20 cellular contexts compared by ENCODE assay signal in the genomic region with DNA sequence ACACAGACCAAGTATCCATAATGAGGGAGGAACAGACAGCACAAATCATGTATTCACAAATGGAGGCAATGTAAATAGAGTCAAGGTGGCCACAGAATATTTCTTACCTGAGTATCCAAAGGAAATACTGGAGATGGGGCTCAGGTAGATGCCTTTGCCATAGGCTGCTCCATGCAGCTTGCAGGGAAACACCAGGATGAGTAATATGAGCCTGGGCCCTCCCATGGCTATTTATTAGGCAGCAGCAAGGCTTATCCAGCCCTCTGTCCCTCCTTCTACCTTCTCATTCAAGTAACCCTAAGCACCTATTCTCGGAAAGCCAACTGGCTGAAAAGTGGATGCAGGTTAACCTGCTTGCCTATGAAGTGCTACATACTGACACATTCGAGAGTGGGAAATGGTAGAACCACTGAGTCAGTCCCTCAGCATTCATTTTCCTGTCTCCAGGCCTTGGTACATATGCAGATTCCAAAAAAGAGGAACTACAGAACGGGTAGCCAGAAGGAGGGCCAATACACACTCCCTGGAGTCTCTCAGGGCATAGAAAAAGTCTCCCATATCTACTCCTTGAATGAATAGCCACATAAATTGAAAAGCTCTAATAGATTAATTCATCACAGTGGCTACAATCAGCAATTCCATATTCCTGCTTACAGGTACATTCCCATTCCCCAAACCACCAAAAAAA. TPM values are rescaled to one million over a fixed set of nuclear protein-coding genes. Genes with fewer than 3 reads are reported as not detected.
"Had no signal": no experiment of that assay in that cellular context is flagged by ENCODE, and none has a peak within 500 bp of the region (broad histone marks: within the 10 kb centered on the region; RNA-seq: fewer than 3 reads in every experiment).

No MANE protein-coding gene starts in this region.

- H3K9me3 ChIP-seq: sigmoid colon, thyroid gland had no signal

- H3K9me3 Mint-ChIP-seq: activated T-cell treated with anti-CD3 and anti-CD28 coated beads, Interleukin-2, amount 50 U/mL, for 4 hours; mesothelial cell of epicardium; nephron progenitor cell; stimulated activated effector memory CD8-positive, alpha-beta T cell treated with anti-CD3 and anti-CD28 coated beads, Interleukin-12 subunit alpha, Interleukin-12 subunit beta, amount 100 ng/mL, for 72 hours; WTC11 had no signal

- H3K4me1 Mint-ChIP-seq: activated CD4-positive, alpha-beta T cell treated with anti-CD3 and anti-CD28 coated beads for 36 hours; mesothelial cell of epicardium; nephron progenitor cell; stimulated activated effector memory CD8-positive, alpha-beta T cell treated with anti-CD3 and anti-CD28 coated beads, Interleukin-12 subunit alpha, Interleukin-12 subunit beta, amount 100 ng/mL, for 72 hours; WTC11 had no signal

- H3K4me3 ChIP-seq: hepatocyte, sigmoid colon, thyroid gland had no signal

- H3K27me3 Mint-ChIP-seq: activated CD4-positive, alpha-beta T cell treated with anti-CD3 and anti-CD28 coated beads for 36 hours had no signal

- H3K4me1 ChIP-seq: sigmoid colon, thyroid gland had no signal

- DNase-seq: activated CD4-positive, alpha-beta T cell treated with anti-CD3 and anti-CD28 coated beads for 36 hours; activated CD8-positive, alpha-beta T cell treated with anti-CD3 and anti-CD28 coated beads, Interleukin-2, amount 10 ng/mL, durations not matched to agents 7 days and 5 days; activated effector memory CD4-positive, alpha-beta T cell treated with anti-CD3 and anti-CD28 coated beads, Interleukin-2, amount 50 U/mL, for 16 hours; activated naive CD4-positive, alpha-beta T cell treated with anti-CD3 and anti-CD28 coated beads, Interleukin-2, amount 50 U/mL, for 16 hours; activated T-cell treated with anti-CD3 and anti-CD28 coated beads, Interleukin-2, amount 50 U/mL, for 4 hours; effector CD8-positive, alpha-beta T cell; islet precursor cell; nephron progenitor cell; occipital lobe; posterior cingulate gyrus; sigmoid colon; stimulated activated CD4-positive, alpha-beta T cell treated with anti-CD3 and anti-CD28 coated beads, Interleukin-4, amount 100 ng/mL, for 24 hours; SW 1271; thyroid gland had no signal

- H3K4me3 Mint-ChIP-seq: activated CD4-positive, alpha-beta T cell treated with anti-CD3 and anti-CD28 coated beads for 36 hours; activated CD8-positive, alpha-beta T cell treated with anti-CD3 and anti-CD28 coated beads, Interleukin-2, amount 10 ng/mL, durations not matched to agents 7 days and 5 days; activated T-cell treated with anti-CD3 and anti-CD28 coated beads, Interleukin-2, amount 50 U/mL, for 4 hours; mesothelial cell of epicardium; nephron progenitor cell; stimulated activated effector memory CD8-positive, alpha-beta T cell treated with anti-CD3 and anti-CD28 coated beads, Interleukin-12 subunit alpha, Interleukin-12 subunit beta, amount 100 ng/mL, for 72 hours; WTC11 had no signal

- H3K27ac ChIP-seq: hepatocyte, sigmoid colon, thyroid gland had no signal

- ATAC-seq: activated CD4-positive, alpha-beta T cell treated with anti-CD3 and anti-CD28 coated beads for 36 hours; activated CD8-positive, alpha-beta T cell treated with anti-CD3 and anti-CD28 coated beads, Interleukin-2, amount 10 ng/mL, durations not matched to agents 7 days and 5 days; activated T-cell treated with anti-CD3 and anti-CD28 coated beads, Interleukin-2, amount 50 U/mL, for 4 hours; stimulated activated effector memory CD8-positive, alpha-beta T cell treated with anti-CD3 and anti-CD28 coated beads, Interleukin-12 subunit alpha, Interleukin-12 subunit beta, amount 100 ng/mL, for 72 hours; WTC11 had no signal

- H3K27me3 ChIP-seq: hepatocyte, sigmoid colon, thyroid gland had no signal

- H3K27ac Mint-ChIP-seq: activated CD4-positive, alpha-beta T cell treated with anti-CD3 and anti-CD28 coated beads for 36 hours; activated CD8-positive, alpha-beta T cell treated with anti-CD3 and anti-CD28 coated beads, Interleukin-2, amount 10 ng/mL, durations not matched to agents 7 days and 5 days; mesothelial cell of epicardium; nephron progenitor cell; WTC11 had no signal

RNA-seq across cellular contexts. Expression of a gene that starts 51.7 kb away (rescaled TPM):
- total RNA-seq: activated T-cell treated with anti-CD3 and anti-CD28 coated beads, Interleukin-2, amount 50 U/mL, for 4 hours; glomerular endothelial cell; lung microvascular endothelial cell had no signal
